ENCODE assay signal across 21 cellular contexts in genomic region chr11:86663741-86664140, GRCh38. TPM values are rescaled to one million over a fixed set of nuclear protein-coding genes. Genes with fewer than 3 reads are reported as not detected.
A peak's percentile ranks its signal among the peaks of the same experiment; 100 is the strongest.
DNase-seq lines count a peak whose midpoint lies in the region; ATAC-seq and TF ChIP-seq lines count a peak whose summit lies in the region.
"Had no signal": no experiment of that assay in that cellular context is flagged by ENCODE, and none has a peak within 500 bp of the region (broad histone marks: within the 10 kb centered on the region; RNA-seq: fewer than 3 reads in every experiment).

No MANE protein-coding gene starts in this region.

- H3K18ac ChIP-seq in mesendoderm (ENCODE audit: low read length): no peak overlapping the region

- H3K4me3 ChIP-seq in coronary artery (no peak overlapping the region), hepatocyte (no peak overlapping the region), muscle layer of duodenum (ENCODE audit: low read depth in 1 of 2, low read length in 2 of 2) (no peak overlapping the region), tibial artery (no peak overlapping the region), mesendoderm (ENCODE audit: low read length) (no peak overlapping the region)
- H3K4me3 ChIP-seq: BLaER1, K562, MG63, SJCRH30 had no signal

- no peak overlapping the region for H3K4ac ChIP-seq in mesendoderm (ENCODE audit: low read depth, low read length)

- no peaks in the 10 kb centered on the region for H3K27me3 ChIP-seq in hepatocyte
- H3K27me3 ChIP-seq in muscle layer of duodenum (ENCODE audit: low read depth, low read length): no peaks in the 10 kb centered on the region
- H3K27me3 ChIP-seq in tibial artery: no peaks in the 10 kb centered on the region
- H3K27me3 ChIP-seq in mesendoderm (ENCODE audit: insufficient read depth, low read length, poor library complexity): no peaks in the 10 kb centered on the region
- H3K27me3 ChIP-seq: BLaER1, MG63 had no signal

- H3K9ac ChIP-seq in mesendoderm (ENCODE audit: low read length): no peak overlapping the region
- H3K9ac ChIP-seq: BLaER1 had no signal

- peaks cover 14% of the 10 kb centered on the region for H3K27me3 Mint-ChIP-seq in activated CD8-positive, alpha-beta T cell treated with anti-CD3 and anti-CD28 coated beads for 36 hours

- H3K4me1 Mint-ChIP-seq in activated CD8-positive, alpha-beta T cell treated with anti-CD3 and anti-CD28 coated beads for 36 hours (ENCODE audit: low read depth): peaks cover 4% of the 10 kb centered on the region
- H3K4me1 Mint-ChIP-seq: CD4-positive, CD25-positive, alpha-beta regulatory T cell had no signal

- H3K9me2 ChIP-seq in hepatocyte (replicated peaks; ENCODE audit: insufficient read depth): no peaks in the 10 kb centered on the region

- H3K4me3 Mint-ChIP-seq in activated CD8-positive, alpha-beta T cell treated with anti-CD3 and anti-CD28 coated beads for 36 hours: no peak overlapping the region
- H3K4me3 Mint-ChIP-seq: CD4-positive, CD25-positive, alpha-beta regulatory T cell had no signal

- peak overlapping the region; percentile 2 to 46 for H3K27ac ChIP-seq in coronary artery
- H3K27ac ChIP-seq in hepatocyte: peak overlapping the region; percentile 64
- H3K27ac ChIP-seq in muscle layer of duodenum (ENCODE audit: low read length): peak overlapping the region; percentile 10
- H3K27ac ChIP-seq in tibial artery: peak overlapping the region; percentile 54 to 67
- H3K27ac ChIP-seq in mesendoderm (ENCODE audit: low read depth, low read length): no peak overlapping the region
- H3K27ac ChIP-seq: BLaER1, SJCRH30 had no signal

- H3K56ac ChIP-seq in mesendoderm (ENCODE audit: low read length): no peak overlapping the region

- intact Hi-C loops in tibial artery (cut with DNase I; ENCODE audit: low total_unique reads): no loop called here
- intact Hi-C loops in activated CD8-positive, alpha-beta T cell treated with anti-CD3 and anti-CD28 coated beads for 36 hours (cut with micrococcal nuclease): no loop called here

- no peaks in the 10 kb centered on the region for H3K36me3 ChIP-seq in hepatocyte (replicated peaks; ENCODE audit: insufficient read depth, low read depth)
- peaks cover 0 to 7% of the 10 kb centered on the region in 2 donors for H3K36me3 ChIP-seq in muscle layer of duodenum (ENCODE audit: control insufficient read depth in 1 of 2, insufficient read depth in 2 of 2, low read length in 2 of 2)
- H3K36me3 ChIP-seq in tibial artery: no peaks in the 10 kb centered on the region
- H3K36me3 ChIP-seq in mesendoderm (ENCODE audit: control insufficient read depth, insufficient read depth, low read length): no peaks in the 10 kb centered on the region
- H3K36me3 ChIP-seq: BLaER1, MG63, SJCRH30 had no signal

- H3K79me1 ChIP-seq in mesendoderm (ENCODE audit: low read length): no peaks in the 10 kb centered on the region

- WGBS in hepatocyte (ENCODE audit: low lambda C conversion rate, missing lambda C conversion rate): 32% methylated on average over 4 of the region's 4 CpGs
- WGBS in mesendoderm (ENCODE audit: extremely low coverage, insufficient coverage, low lambda C conversion rate): no CpG with 5 or more reads among the region's 4 CpGs

- TF ChIP-seq CTCF in coronary artery (IDR thresholded peaks at IDR 0.05) (no peak), hepatocyte (IDR thresholded peaks at IDR 0.05; ENCODE audit: poor library complexity) (no peak), tibial artery (IDR thresholded peaks at IDR 0.05) (no peak)
- no peak for TF ChIP-seq CTCF in activated CD8-positive, alpha-beta T cell treated with anti-CD3 and anti-CD28 coated beads for 36 hours (IDR thresholded peaks at IDR 0.05)

- no peak overlapping the region for H4K8ac ChIP-seq in mesendoderm (ENCODE audit: low read depth, low read length)

- DNase-seq in coronary artery (ENCODE audit: low spot score) (no peak), hepatocyte (ENCODE audit: low spot score) (peak; percentile 39), tibial artery (no peak), mesendoderm (no peak), HUDEP-2 (lab: John Stamatoyannopoulos, UW; ENCODE audit: unreplicated experiment in 76 of 76) (no peak)
- no peak for DNase-seq in stimulated activated CD4-positive, alpha-beta T cell treated with anti-CD3 and anti-CD28 coated beads, Interleukin-2, amount 100 ng/mL, for 24 hours
- no peak for DNase-seq in activated CD8-positive, alpha-beta T cell treated with anti-CD3 and anti-CD28 coated beads for 36 hours
- DNase-seq: CD4-positive, CD25-positive, alpha-beta regulatory T cell; HCEC 1CT; MG63; NCI-H1105 treated with DMSO at 0.1 percent for 48 hours; NCI-H146; NCI-H1930; NCI-H446; NCI-H524 treated with DMSO at 0.1 percent for 48 hours; NCI-H774; SJCRH30 had no signal

- H3K9me3 ChIP-seq in hepatocyte (ENCODE audit: low read depth): no peaks in the 10 kb centered on the region
- no peaks in the 10 kb centered on the region for H3K9me3 ChIP-seq in muscle layer of duodenum (ENCODE audit: control insufficient read depth in 1 of 2, low read length in 2 of 2)
- no peaks in the 10 kb centered on the region for H3K9me3 ChIP-seq in tibial artery
- H3K9me3 ChIP-seq: BLaER1, MG63, SJCRH30 had no signal

- H3K27ac Mint-ChIP-seq in activated CD8-positive, alpha-beta T cell treated with anti-CD3 and anti-CD28 coated beads for 36 hours: no peak overlapping the region
- H3K27ac Mint-ChIP-seq: CD4-positive, CD25-positive, alpha-beta regulatory T cell had no signal

- H4K20me1 ChIP-seq in hepatocyte (ENCODE audit: insufficient read depth, poor library complexity, severe bottlenecking): no peaks in the 10 kb centered on the region
- H4K20me1 ChIP-seq: BLaER1 had no signal

- peaks cover 9% of the 10 kb centered on the region for H3K4me1 ChIP-seq in hepatocyte (ENCODE audit: insufficient read depth)
- H3K4me1 ChIP-seq in muscle layer of duodenum (ENCODE audit: control insufficient read depth in 1 of 2, insufficient read depth in 2 of 2, low read length in 2 of 2): peaks cover 0 to 4% of the 10 kb centered on the region in 2 donors
- peaks cover 0 to 60% (median 13%) of the 10 kb centered on the region in 4 donors for H3K4me1 ChIP-seq in tibial artery
- H3K4me1 ChIP-seq in mesendoderm (ENCODE audit: control insufficient read depth, low read depth, low read length): no peaks in the 10 kb centered on the region
- H3K4me1 ChIP-seq: BLaER1, SJCRH30 had no signal

- H2BK5ac ChIP-seq in mesendoderm (ENCODE audit: low read length): no peak overlapping the region

- H2AFZ ChIP-seq in hepatocyte: no peak overlapping the region

- no peak overlapping the region for H2BK120ac ChIP-seq in mesendoderm (ENCODE audit: low read depth, low read length)

- no peak overlapping the region for H3K23ac ChIP-seq in mesendoderm (ENCODE audit: low read length)

- H3K36me3 Mint-ChIP-seq in activated CD8-positive, alpha-beta T cell treated with anti-CD3 and anti-CD28 coated beads for 36 hours (ENCODE audit: low read depth): no peaks in the 10 kb centered on the region
- H3K36me3 Mint-ChIP-seq: CD4-positive, CD25-positive, alpha-beta regulatory T cell had no signal

- no peak overlapping the region for H2AK5ac ChIP-seq in mesendoderm (ENCODE audit: low read length)

- H2BK15ac ChIP-seq in mesendoderm (replicated peaks; ENCODE audit: low read depth): no peak overlapping the region

- H3K9me3 Mint-ChIP-seq in activated CD8-positive, alpha-beta T cell treated with anti-CD3 and anti-CD28 coated beads for 36 hours: no peaks in the 10 kb centered on the region

- H3K4me2 ChIP-seq in hepatocyte (peak overlapping the region; percentile 6), mesendoderm (ENCODE audit: low read length) (no peak overlapping the region)
- H3K4me2 ChIP-seq: BLaER1 had no signal

- CTCF ChIA-PET in activated CD8-positive, alpha-beta T cell treated with anti-CD3 and anti-CD28 coated beads for 36 hours (lab: Charles Lee): no interaction called here

- H3K79me2 ChIP-seq in hepatocyte (no peaks in the 10 kb centered on the region), mesendoderm (ENCODE audit: control insufficient read depth, insufficient read depth, low read length) (no peaks in the 10 kb centered on the region)

- ATAC-seq in activated CD8-positive, alpha-beta T cell treated with anti-CD3 and anti-CD28 coated beads for 36 hours: no peak
- ATAC-seq: K562, Right ventricle myocardium inferior had no signal

- H4K5ac ChIP-seq in mesendoderm (ENCODE audit: low read length): no peak overlapping the region

- POLR2A ChIA-PET in activated CD8-positive, alpha-beta T cell treated with anti-CD3 and anti-CD28 coated beads for 36 hours (lab: Charles Lee): no interaction called here

RNA-seq across cellular contexts. Expression of gene ME3, which starts 8.7 kb away (rescaled TPM):
- total RNA-seq in hepatocyte: 16.1 and 16.2 TPM in 2 replicates
- polyA plus RNA-seq in hepatocyte: 10.3 and 13.1 TPM in 2 replicates
- 1.3 TPM for polyA plus RNA-seq in mesendoderm (2013, experiment 1 of 2)
- polyA plus RNA-seq in mesendoderm (2013, experiment 2 of 2): 1.2 TPM
- 1 to 10 TPM; 5.0 to 6.2 TPM for total RNA-seq in activated CD8-positive, alpha-beta T cell treated with anti-CD3 and anti-CD28 coated beads for 36 hours
- total RNA-seq: K562, SJCRH30 had no signal
- polyA plus RNA-seq: K562 had no signal
